Comparison of ENCODE assay signal across 9 cellular contexts in genomic region chr2:236642584-236643291, GRCh38.
DNase-seq lines count a peak whose midpoint lies in the region; ATAC-seq, FAIRE-seq and TF ChIP-seq lines count a peak whose summit lies in the region.
"Had no signal": no experiment of that assay in that cellular context is flagged by ENCODE, and none has a peak within 500 bp of the region (broad histone marks: within the 10 kb centered on the region; RNA-seq: fewer than 3 reads in every experiment).

No MANE protein-coding gene starts in this region.

- H3K4me3 ChIP-seq in subcutaneous abdominal adipose tissue (ENCODE audit: low read depth in 1 of 5, low read length in 5 of 5), result peak overlapping the region in 3 of 5 donors; percentile 8 to 58 (median 44)

- H3K9me3 ChIP-seq in subcutaneous abdominal adipose tissue (ENCODE audit: control insufficient read depth in 5 of 5, low read length in 5 of 5), result peaks cover 0 to 8% (median 4%) of the 10 kb centered on the region in 5 donors

- TF ChIP-seq CTCF in chondrocyte (IDR thresholded peaks at IDR 0.05), result peak; percentile 17

- DNase-seq in HK-2 (ENCODE audit: unreplicated experiment) (peak; percentile 61), chondrocyte (ENCODE audit: low spot score) (no peak), left colon (peak; percentile 42 to 76), MV-4-11 (lab: John Stamatoyannopoulos, UW) (no peak), NCI-H2081 treated with DMSO at 0.1 percent for 48 hours (lab: John Stamatoyannopoulos, UW) (no peak), GM12892 (ENCODE audit: insufficient read length) (no peak), RPMI8226 (no peak)

- TF ChIP-seq POLR2A in GM12892 (IDR thresholded peaks at IDR 0.05; ENCODE audit: low read depth, low read length), result no peak

- peak; percentile 31 for ATAC-seq in left colon

- H3K27me3 Mint-ChIP-seq in chondrocyte (ENCODE audit: low read depth), result no peaks in the 10 kb centered on the region

- no peak overlapping the region for H3K4me3 Mint-ChIP-seq in chondrocyte (ENCODE audit: unreplicated experiment)

- H3K36me3 ChIP-seq in subcutaneous abdominal adipose tissue (ENCODE audit: control insufficient read depth in 5 of 5, insufficient read depth in 5 of 5, low read length in 5 of 5), result no peaks in the 10 kb centered on the region

- peak overlapping the region; percentile 96 for H3K27ac Mint-ChIP-seq in chondrocyte (ENCODE audit: unreplicated experiment)

- no peaks in the 10 kb centered on the region for H3K27me3 ChIP-seq in subcutaneous abdominal adipose tissue (ENCODE audit: control insufficient read depth in 5 of 5, insufficient read depth in 4 of 5, low read length in 5 of 5)

- intact Hi-C loops in left colon (cut with DNase I, micrococcal nuclease), result no loop called here

- H3K4me1 ChIP-seq in subcutaneous abdominal adipose tissue (ENCODE audit: control insufficient read depth in 5 of 5, insufficient read depth in 5 of 5, low read length in 5 of 5), result peaks cover 16 to 44% (median 23%) of the 10 kb centered on the region in 5 donors

- peak overlapping the region in 4 of 5 donors; percentile 42 to 77 (median 64) for H3K9ac ChIP-seq in subcutaneous abdominal adipose tissue (ENCODE audit: low read length in 5 of 5)

- peaks cover 39% of the 10 kb centered on the region for H3K4me1 Mint-ChIP-seq in chondrocyte (ENCODE audit: low read depth)

- no peak for FAIRE-seq in GM12892 (lab: Jason Lieb, UNC)

- peaks cover 12% of the 10 kb centered on the region for H3K9me3 Mint-ChIP-seq in chondrocyte (ENCODE audit: low read depth)

- H3K36me3 Mint-ChIP-seq in chondrocyte (ENCODE audit: low read depth), result no peaks in the 10 kb centered on the region

- H3K27ac ChIP-seq in subcutaneous abdominal adipose tissue (ENCODE audit: low read depth, low read length), result peak overlapping the region; percentile 90
- H3K27ac ChIP-seq: HL-60 had no signal

Comparison
In these comparisons a context has a peak if more than half of its experiments do, and no peak if none do; other contexts are left out.
1. DNase-seq: peak in HK-2 (single experiment) and left colon (2 of 2); none in chondrocyte (single experiment), MV-4-11 (single experiment), NCI-H2081 treated with DMSO at 0.1 percent for 48 hours (single experiment), GM12892 (single experiment) and RPMI8226 (single experiment).